In genomic region chr3:36908647-36909180, GRCh38 we compare ENCODE assay signal across 8 cellular contexts. TPM values are rescaled to one million over a fixed set of nuclear protein-coding genes. Genes with fewer than 3 reads are reported as not detected.
DNase-seq lines count a peak whose midpoint lies in the region; ATAC-seq and TF ChIP-seq lines count a peak whose summit lies in the region.
"Had no signal": no experiment of that assay in that cellular context is flagged by ENCODE, and none has a peak within 500 bp of the region (broad histone marks: within the 10 kb centered on the region; RNA-seq: fewer than 3 reads in every experiment).

No MANE protein-coding gene starts in this region.

- DNase-seq in HFFc6 (no peak), WTC11 (ENCODE audit: low spot score) (no peak), WERI-Rb-1 (no peak), NCI-H1092 (lab: John Stamatoyannopoulos, UW) (no peak), ureter (ENCODE audit: low spot score) (no peak)
- DNase-seq in stimulated activated naive B cell treated with anti-CD40 and anti-IgM and Interleukin-4, amounts not matched to agents 10 μg/mL and 1 μg/mL and 100 μg/mL, for 72 hours: no peak

- H3K9me3 ChIP-seq in gastroesophageal sphincter (no peaks in the 10 kb centered on the region), WERI-Rb-1 (ENCODE audit: severe bottlenecking) (no peaks in the 10 kb centered on the region)

- H3K36me3 Mint-ChIP-seq in HFFc6 (ENCODE audit: low read depth) (no peaks in the 10 kb centered on the region), WTC11 (no peaks in the 10 kb centered on the region)
- H3K36me3 Mint-ChIP-seq in stimulated activated naive B cell treated with anti-CD40 and anti-IgM and Interleukin-4, amounts not matched to agents 10 μg/mL and 1 μg/mL and 100 μg/mL, for 72 hours: no peaks in the 10 kb centered on the region

- H3K27ac Mint-ChIP-seq in HFFc6: peak overlapping the region; percentile 60; the same call in 1 of the 2 replicates
- 0 out of 2 replicates have a peak overlapping the region, but pooled peaks have one; percentile 11 for H3K27ac Mint-ChIP-seq in WTC11
- H3K27ac Mint-ChIP-seq in stimulated activated naive B cell treated with anti-CD40 and anti-IgM and Interleukin-4, amounts not matched to agents 10 μg/mL and 1 μg/mL and 100 μg/mL, for 72 hours: peak overlapping the region; percentile 92
- H3K27ac Mint-ChIP-seq: endodermal cell had no signal

- no peaks in the 10 kb centered on the region; the same call in none of the 2 replicates for H3K27me3 Mint-ChIP-seq in HFFc6 (ENCODE audit: insufficient read depth)
- no peaks in the 10 kb centered on the region for H3K27me3 Mint-ChIP-seq in WTC11 (ENCODE audit: low read depth)
- no peaks in the 10 kb centered on the region for H3K27me3 Mint-ChIP-seq in stimulated activated naive B cell treated with anti-CD40 and anti-IgM and Interleukin-4, amounts not matched to agents 10 μg/mL and 1 μg/mL and 100 μg/mL, for 72 hours

- TF ChIP-seq CTCF in HFFc6 (IDR thresholded peaks at IDR 0.05) (no peak), WTC11 (IDR thresholded peaks at IDR 0.05) (no peak), gastroesophageal sphincter (IDR thresholded peaks at IDR 0.05) (no peak), WERI-Rb-1 (IDR thresholded peaks at IDR 0.05; ENCODE audit: low read depth, low read length) (no peak)

- POLR2A ChIA-PET in WTC11 (lab: Charles Lee): no interaction called here

- H3K27me3 ChIP-seq in gastroesophageal sphincter (no peaks in the 10 kb centered on the region), WERI-Rb-1 (ENCODE audit: insufficient read depth, low read depth, severe bottlenecking) (no peaks in the 10 kb centered on the region)

- H3K9me3 Mint-ChIP-seq in HFFc6: no peaks in the 10 kb centered on the region
- H3K9me3 Mint-ChIP-seq in WTC11: no peaks in the 10 kb centered on the region
- H3K9me3 Mint-ChIP-seq in stimulated activated naive B cell treated with anti-CD40 and anti-IgM and Interleukin-4, amounts not matched to agents 10 μg/mL and 1 μg/mL and 100 μg/mL, for 72 hours: no peaks in the 10 kb centered on the region
- H3K9me3 Mint-ChIP-seq: endodermal cell had no signal

- CTCF ChIA-PET in WTC11 (lab: Charles Lee): interaction anchor here (1.1 to 5.4 kb wide), 2 partner anchors 50 kb away, joined by 3 to 103 read pairs; no protein-coding TSS in a partner anchor

- ATAC-seq in WTC11 (no peak), gastroesophageal sphincter (no peak)
- no peak for ATAC-seq in stimulated activated naive B cell treated with anti-CD40 and anti-IgM and Interleukin-4, amounts not matched to agents 10 μg/mL and 1 μg/mL and 100 μg/mL, for 72 hours (replicated peaks)

- H3K4me3 ChIP-seq in gastroesophageal sphincter (peak overlapping the region; percentile 50 to 57), WERI-Rb-1 (ENCODE audit: low read depth, low read length) (no peak overlapping the region)

- no peak for TF ChIP-seq POLR2A in gastroesophageal sphincter (IDR thresholded peaks at IDR 0.05)

- 56% methylated on average over 1 of the region's 1 CpG; no CpG with 5 or more reads in 1 of the 2 donors for whole genome bisulfite sequencing in gastroesophageal sphincter (ENCODE audit: low coverage in 1 of 2), 2 donors

- peak overlapping the region; percentile 86 for H3K4me3 Mint-ChIP-seq in HFFc6
- no peak overlapping the region for H3K4me3 Mint-ChIP-seq in WTC11
- peak overlapping the region; percentile 91 to 94 for H3K4me3 Mint-ChIP-seq in stimulated activated naive B cell treated with anti-CD40 and anti-IgM and Interleukin-4, amounts not matched to agents 10 μg/mL and 1 μg/mL and 100 μg/mL, for 72 hours
- H3K4me3 Mint-ChIP-seq: endodermal cell had no signal

- no peak for TF ChIP-seq EP300 in gastroesophageal sphincter (IDR thresholded peaks at IDR 0.05)

- H3K4me1 Mint-ChIP-seq in HFFc6 (ENCODE audit: low read depth) (peaks cover 37% of the 10 kb centered on the region), WTC11 (peaks cover 13% of the 10 kb centered on the region)
- H3K4me1 Mint-ChIP-seq in stimulated activated naive B cell treated with anti-CD40 and anti-IgM and Interleukin-4, amounts not matched to agents 10 μg/mL and 1 μg/mL and 100 μg/mL, for 72 hours: peaks cover 31 to 60% of the 10 kb centered on the region in 2 donors

- H3K36me3 ChIP-seq in gastroesophageal sphincter: no peaks in the 10 kb centered on the region
- H3K36me3 ChIP-seq in WERI-Rb-1: no peaks in the 10 kb centered on the region

- H3K27ac ChIP-seq in gastroesophageal sphincter (peak overlapping the region in 3 of 4 donors; percentile 66 to 69 (median 67)), WERI-Rb-1 (no peak overlapping the region)

- H3K4me1 ChIP-seq in gastroesophageal sphincter: peaks cover 0 to 30% (median 0%) of the 10 kb centered on the region in 3 donors

TF ChIP-seq in WTC11, 78 proteins besides CTCF, POLR2A, EP300 and RAD21:
- TF ChIP-seq CREM (CRISPR knock-in tag; IDR thresholded peaks at IDR 0.05) (no peak), ZNF232 (CRISPR knock-in tag; IDR thresholded peaks at IDR 0.05) (no peak), ETV6 (CRISPR knock-in tag; IDR thresholded peaks at IDR 0.05) (no peak), MXD4 (CRISPR knock-in tag; IDR thresholded peaks at IDR 0.05; ENCODE audit: borderline replicate concordance) (no peak), ATF1 (CRISPR knock-in tag; IDR thresholded peaks at IDR 0.05) (no peak), ELF4 (CRISPR knock-in tag; IDR thresholded peaks at IDR 0.05; ENCODE audit: low read depth) (no peak), ZNF219 (CRISPR knock-in tag; IDR thresholded peaks at IDR 0.05; ENCODE audit: borderline replicate concordance) (no peak), ZNF532 (CRISPR knock-in tag; IDR thresholded peaks at IDR 0.05; ENCODE audit: borderline replicate concordance) (no peak), SMAD4 (CRISPR knock-in tag; IDR thresholded peaks at IDR 0.05) (no peak), IRF2 (CRISPR knock-in tag; IDR thresholded peaks at IDR 0.05; ENCODE audit: borderline replicate concordance, low read depth) (no peak), FOXP4 (CRISPR knock-in tag; IDR thresholded peaks at IDR 0.05) (no peak), CBFB (CRISPR knock-in tag; IDR thresholded peaks at IDR 0.05; ENCODE audit: low read depth) (no peak), SMAD3 (CRISPR knock-in tag; IDR thresholded peaks at IDR 0.05; ENCODE audit: borderline replicate concordance) (no peak), FOXP1 (CRISPR knock-in tag; IDR thresholded peaks at IDR 0.05; ENCODE audit: borderline replicate concordance) (no peak), KAT7 (CRISPR knock-in tag; IDR thresholded peaks at IDR 0.05; ENCODE audit: borderline replicate concordance) (no peak), HMGA2 (CRISPR knock-in tag; IDR thresholded peaks at IDR 0.05) (no peak), TCF7 (CRISPR knock-in tag; IDR thresholded peaks at IDR 0.05; ENCODE audit: low read depth) (no peak)

RNA-seq across cellular contexts. Expression of gene TRANK1, which starts 36.1 kb away (rescaled TPM):
- 1 to 10 TPM in 5 of 6 experiments, under 1 TPM in 1; 1.00 to 3.0 (median 1.4) TPM for total RNA-seq in HFFc6 (2021; fragmentation: NEBNext Ultra II Directional; extraction: Animal tissue kit (Norgen Biotek cat#: 25700))
- 10.5 to 12.2 TPM (median 11.4 TPM) in 3 replicates for total RNA-seq in WTC11 (2021)
- 10 to 100 TPM in 1 of 4 donors, 1 to 10 TPM in 3; 4.9 to 12.3 (median 9.1) TPM for total RNA-seq in gastroesophageal sphincter
- 29.2 TPM for total RNA-seq in ureter

Comparison
In these comparisons a context has a peak if more than half of its experiments do, and no peak if none do; other contexts are left out.
1. H3K27ac Mint-ChIP-seq: peak in every context shown above with its lines; median percentile 92 in stimulated activated naive B cell treated with anti-CD40 and anti-IgM and Interleukin-4, amounts not matched to agents 10 μg/mL and 1 μg/mL and 100 μg/mL, for 72 hours; 60 in HFFc6; 11 in WTC11.